In the genomic region with DNA sequence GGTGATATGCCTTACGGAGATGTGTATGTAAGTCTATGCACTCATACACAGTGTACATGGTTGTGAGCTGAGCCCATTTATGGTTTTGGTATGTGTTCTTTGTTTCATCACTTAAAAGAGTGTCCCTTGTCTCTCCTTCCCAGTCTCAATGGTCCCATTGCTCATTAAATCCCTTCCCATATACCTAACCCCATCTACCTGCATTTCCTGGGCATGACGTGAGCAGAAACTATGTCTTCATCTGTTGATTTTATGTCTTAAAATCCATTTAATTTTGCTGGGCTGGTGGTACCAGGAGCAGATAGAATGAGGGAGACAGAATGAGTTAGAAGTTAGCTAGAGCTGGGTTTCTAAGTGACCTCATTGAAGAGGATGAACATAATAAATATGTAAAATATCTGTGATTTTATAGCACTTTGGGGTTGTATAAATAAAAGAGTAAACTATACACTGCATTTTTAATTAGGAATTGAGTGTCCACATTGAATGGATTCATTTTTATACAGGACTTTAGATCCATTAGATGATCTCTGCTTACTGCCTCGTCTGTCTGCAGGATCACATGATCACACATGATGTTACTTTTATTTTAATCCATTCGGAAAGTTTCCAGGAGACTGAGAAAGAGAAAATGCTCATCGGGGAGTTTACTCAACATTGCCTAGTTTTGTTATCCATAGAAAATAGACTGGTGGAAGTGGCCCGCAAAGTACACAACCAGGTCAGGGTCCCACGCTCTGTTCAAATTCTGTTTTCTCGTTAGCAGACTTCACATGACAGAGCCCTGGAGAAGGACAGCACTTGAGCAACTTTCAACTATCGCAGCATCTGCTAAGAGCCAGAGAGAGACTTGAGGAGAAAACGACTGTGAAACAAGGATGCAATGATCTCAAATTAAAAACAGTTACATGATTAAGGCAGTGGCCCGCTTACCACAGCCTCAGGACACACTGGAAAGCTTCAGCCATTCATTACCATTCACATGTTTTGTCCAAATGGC, we compare ENCODE assay signal across 13 cellular contexts. TPM values are rescaled to one million over a fixed set of nuclear protein-coding genes. Genes with fewer than 3 reads are reported as not detected.
DNase-seq lines count a peak whose midpoint lies in the region; ATAC-seq, FAIRE-seq and TF ChIP-seq lines count a peak whose summit lies in the region.
"Had no signal": no experiment of that assay in that cellular context is flagged by ENCODE, and none has a peak within 500 bp of the region (broad histone marks: within the 10 kb centered on the region; RNA-seq: fewer than 3 reads in every experiment).

No MANE protein-coding gene starts in this region.

- H3F3A ChIP-seq in GM23338 (replicated peaks; ENCODE audit: low read depth), result no peaks in the 10 kb centered on the region

- intact Hi-C loops in colonic mucosa (cut with DNase I), result no loop called here
- intact Hi-C loops in right lobe of liver (cut with DNase I), result no loop called here
- intact Hi-C loops in stomach (cut with DNase I; ENCODE audit: low total_unique reads), result no loop called here

- no peaks in the 10 kb centered on the region for H3K9me3 Mint-ChIP-seq in GM23338
- H3K9me3 Mint-ChIP-seq: natural killer cell had no signal

- no peak overlapping the region for H3K4me3 Mint-ChIP-seq in GM23338
- H3K4me3 Mint-ChIP-seq: natural killer cell; T-helper 1 cell treated with Interleukin-12 subunit alpha and Interleukin-12 subunit beta and Interleukin-4 antibody, amounts not matched to agents 30 μg/mL and 1 μg/mL, for 36 hours had no signal

- H3K4me1 Mint-ChIP-seq in GM23338, result peaks cover 12% of the 10 kb centered on the region

- H3K4me1 ChIP-seq in GM23338 (ENCODE audit: insufficient read depth) (peaks cover 7% of the 10 kb centered on the region; the same call in 1 of the 2 replicates), colonic mucosa (no peaks in the 10 kb centered on the region), right lobe of liver (no peaks in the 10 kb centered on the region), stomach (peaks cover 0 to 12% (median 4%) of the 10 kb centered on the region in 4 donors)

- H3K27me3 ChIP-seq in GM23338 (ENCODE audit: insufficient read depth), result no peaks in the 10 kb centered on the region
- no peaks in the 10 kb centered on the region for H3K27me3 ChIP-seq in colonic mucosa
- H3K27me3 ChIP-seq in right lobe of liver, result no peaks in the 10 kb centered on the region
- H3K27me3 ChIP-seq in stomach, result no peaks in the 10 kb centered on the region

- no peaks in the 10 kb centered on the region for H3K27me3 Mint-ChIP-seq in GM23338 (ENCODE audit: insufficient read depth, low read depth, poor library complexity)

- H3K9me2 ChIP-seq in GM23338 (ENCODE audit: insufficient read depth), result 0 out of 2 replicates have a peak, but pooled peaks cover 5% of the 10 kb centered on the region

- H3K4me3 ChIP-seq in GM23338 (no peak overlapping the region), colonic mucosa (no peak overlapping the region), right lobe of liver (no peak overlapping the region), stomach (no peak overlapping the region)
- H3K4me3 ChIP-seq: GM12878 had no signal

- peak overlapping the region; percentile 52; the same call in 1 of the 2 replicates for H2AFZ ChIP-seq in GM23338

- H3K27ac Mint-ChIP-seq in GM23338, result peak overlapping the region; percentile 24; the same call in 1 of the 2 replicates
- H3K27ac Mint-ChIP-seq: natural killer cell; T-helper 1 cell treated with Interleukin-12 subunit alpha and Interleukin-12 subunit beta and Interleukin-4 antibody, amounts not matched to agents 30 μg/mL and 1 μg/mL, for 36 hours had no signal

- no peak for TF ChIP-seq EP300 in stomach (IDR thresholded peaks at IDR 0.05)

- no peaks in the 10 kb centered on the region for H3K79me2 ChIP-seq in GM23338 (replicated peaks; ENCODE audit: insufficient read depth)

- H3K4me2 ChIP-seq in GM23338, result no peak overlapping the region

- DNase-seq in GM23338 (ENCODE audit: low spot score) (no peak), colonic mucosa (no peak), right lobe of liver (no peak), stomach (no peak), DMS153 treated with DMSO at 0.1 percent for 48 hours (lab: John Stamatoyannopoulos, UW; ENCODE audit: unreplicated experiment) (no peak), GM12892 (ENCODE audit: insufficient read length) (no peak)
- DNase-seq: glutamatergic neuron, natural killer cell, NCI-H526 had no signal

- no peaks in the 10 kb centered on the region for H3K36me3 Mint-ChIP-seq in GM23338 (ENCODE audit: low read depth)
- H3K36me3 Mint-ChIP-seq: natural killer cell had no signal

- no peak for FAIRE-seq in GM12892 (lab: Jason Lieb, UNC)
- FAIRE-seq: GM12878 had no signal

- WGBS in right lobe of liver (ENCODE audit: insufficient coverage, low coverage, low lambda C conversion rate, missing lambda C conversion rate), result 29% methylated on average over 10 of the region's 11 CpGs
- 64 to 78% (median 72%) methylated on average over 11 of the region's 11 CpGs for WGBS in stomach, 5 donors

- H3K9me3 ChIP-seq in colonic mucosa (no peaks in the 10 kb centered on the region), right lobe of liver (no peaks in the 10 kb centered on the region), stomach (no peaks in the 10 kb centered on the region)

- TF ChIP-seq POLR2A in right lobe of liver (IDR thresholded peaks at IDR 0.05) (no peak), stomach (IDR thresholded peaks at IDR 0.05) (no peak), GM12892 (IDR thresholded peaks at IDR 0.05; ENCODE audit: low read depth, low read length) (no peak)

- no peaks in the 10 kb centered on the region for H4K20me1 ChIP-seq in GM23338 (replicated peaks; ENCODE audit: insufficient read depth)

- peak overlapping the region in 1 of 2 donors; percentile 37 for H3K9ac ChIP-seq in colonic mucosa (ENCODE audit: low read depth in 2 of 2, low read length in 2 of 2)

- no peaks in the 10 kb centered on the region for H3K36me3 ChIP-seq in GM23338 (ENCODE audit: insufficient read depth)
- H3K36me3 ChIP-seq in colonic mucosa, result no peaks in the 10 kb centered on the region
- H3K36me3 ChIP-seq in right lobe of liver, result no peaks in the 10 kb centered on the region
- H3K36me3 ChIP-seq in stomach, result no peaks in the 10 kb centered on the region

- TF ChIP-seq CTCF in GM23338 (conservative IDR thresholded peaks at IDR 0.05; ENCODE audit: low read depth in 2 of 2) (no peak), colonic mucosa (IDR thresholded peaks at IDR 0.05) (no peak), right lobe of liver (IDR thresholded peaks at IDR 0.05) (no peak), stomach (IDR thresholded peaks at IDR 0.05) (no peak)

- no peak for ATAC-seq in GM23338
- no peak for ATAC-seq in right lobe of liver
- ATAC-seq in GM21723 (IDR thresholded peaks at IDR 0.05; ENCODE audit: unreplicated experiment), result no peak
- no peak for ATAC-seq in GM19452 (IDR thresholded peaks at IDR 0.05; ENCODE audit: unreplicated experiment)
- ATAC-seq: GM12878, natural killer cell had no signal

- H3K27ac ChIP-seq in GM23338 (ENCODE audit: low read depth) (no peak overlapping the region), colonic mucosa (peak overlapping the region; percentile 39), right lobe of liver (peak overlapping the region; percentile 5 to 29 (median 7)), stomach (peak overlapping the region; percentile 37 to 82 (median 73))

TF ChIP-seq in GM23338, 12 proteins besides CTCF, POLR2A, EP300 and RAD21 (continues in another document):
- TF ChIP-seq NANOG (IDR thresholded peaks at IDR 0.05; ENCODE audit: borderline replicate concordance) (no peak), EZH2phosphoT487 (IDR thresholded peaks at IDR 0.05; ENCODE audit: unreplicated experiment) (no peak), ZNF114 (CRISPR knock-in tag; IDR thresholded peaks at IDR 0.05) (no peak), ETS1 (IDR thresholded peaks at IDR 0.05) (no peak), POLR2AphosphoS5 (IDR thresholded peaks at IDR 0.05; ENCODE audit: low read depth) (no peak), REST (IDR thresholded peaks at IDR 0.05; ENCODE audit: unreplicated experiment) (no peak)

RNA-seq across cellular contexts. Expression of gene ADAMTS1, which starts 44.5 kb away (rescaled TPM):
- total RNA-seq in GM23338 (2014; rRNA removed; shearing (Covaris generic)), result 14.1 and 15.4 TPM in 2 replicates
- polyA plus RNA-seq in GM23338 (2016; fragmentation: Nextera tagmentation; extraction: Ambion mirVana) (5.6 and 6.1 TPM in 2 replicates), stomach (10 to 100 TPM; 12.2 to 21.3 (median 21.0) TPM)
- total RNA-seq in colonic mucosa (10 to 100 TPM; 12.5 to 26.8 TPM), right lobe of liver (10 to 100 TPM in 3 of 6 experiments, 1 to 10 TPM in 3; 2.7 to 38.1 (median 9.6) TPM), stomach (100 to 1,000 TPM in 3 of 5 donors, 10 to 100 TPM in 2; 44.9 to 268 (median 111) TPM)
- not detected for polyA plus RNA-seq in GM12892 (2012; ENCODE audit: missing spikeins)
